Comparison of ENCODE assay signal across 26 cellular contexts in the genomic region with DNA sequence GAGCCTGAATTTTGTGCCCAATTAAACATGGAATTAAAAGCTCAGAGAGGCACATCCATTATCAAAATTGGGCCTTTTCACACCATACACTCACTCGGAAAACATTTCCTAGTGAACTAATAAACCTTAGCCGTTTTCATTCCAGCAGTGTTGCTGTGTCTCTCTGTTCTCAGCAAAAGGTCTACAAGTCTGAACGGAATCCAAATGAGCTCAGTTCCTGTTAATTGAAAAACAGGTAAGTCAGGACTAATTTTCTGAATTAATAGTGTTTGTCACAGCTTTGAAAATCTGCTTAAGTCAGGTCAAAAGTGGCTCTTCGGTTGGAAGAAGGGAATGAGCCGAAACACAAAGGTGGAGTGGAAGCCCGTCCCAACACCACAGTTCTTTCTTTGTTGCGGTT.
A peak's percentile ranks its signal among the peaks of the same experiment; 100 is the strongest.
DNase-seq lines count a peak whose midpoint lies in the region; ATAC-seq, FAIRE-seq and TF ChIP-seq lines count a peak whose summit lies in the region.
"Had no signal": no experiment of that assay in that cellular context is flagged by ENCODE, and none has a peak within 500 bp of the region (broad histone marks: within the 10 kb centered on the region; RNA-seq: fewer than 3 reads in every experiment).

No MANE protein-coding gene starts in this region.

- no peak overlapping the region for H3K9ac ChIP-seq in endodermal cell (ENCODE audit: extremely low read depth, low read length, poor library complexity, severe bottlenecking)
- H3K9ac ChIP-seq: BLaER1 had no signal

- no peaks in the 10 kb centered on the region for H3K27me3 ChIP-seq in bronchial epithelial cell (ENCODE audit: control insufficient read depth, insufficient read depth, low read length)
- H3K27me3 ChIP-seq in endodermal cell (ENCODE audit: control insufficient read depth, insufficient read depth, low read length, poor library complexity, severe bottlenecking) = peaks cover 38% of the 10 kb centered on the region
- H3K27me3 ChIP-seq: BLaER1 had no signal

- no peak for ATAC-seq in GM21576 (IDR thresholded peaks at IDR 0.05; ENCODE audit: unreplicated experiment)
- ATAC-seq: GM12878 had no signal

- no peaks in the 10 kb centered on the region for H3K36me3 Mint-ChIP-seq in endodermal cell (ENCODE audit: low read depth)
- H3K36me3 Mint-ChIP-seq: CD14-positive monocyte; CD4-positive, alpha-beta memory T cell; CD4-positive, CD25-positive, alpha-beta regulatory T cell; CD8-positive, alpha-beta memory T cell had no signal

- no peaks in the 10 kb centered on the region for H3K9me3 ChIP-seq in endodermal cell (ENCODE audit: control insufficient read depth, low read length)
- H3K9me3 ChIP-seq: BE2C, BLaER1 had no signal

- H3K4me1 Mint-ChIP-seq in endodermal cell = no peaks in the 10 kb centered on the region
- H3K4me1 Mint-ChIP-seq: CD14-positive monocyte; CD4-positive, alpha-beta memory T cell; CD4-positive, CD25-positive, alpha-beta regulatory T cell; CD8-positive, alpha-beta memory T cell had no signal

- H3K27me3 Mint-ChIP-seq in endodermal cell (ENCODE audit: insufficient read depth) = peaks cover 16% of the 10 kb centered on the region

- H3K4me3 ChIP-seq in bronchial epithelial cell (ENCODE audit: low read depth, low read length) (no peak overlapping the region), epithelial cell of esophagus (ENCODE audit: low read length) (no peak overlapping the region), endodermal cell (ENCODE audit: low read length) (no peak overlapping the region)
- H3K4me3 ChIP-seq: BLaER1, GM12878 had no signal

- no peak overlapping the region for H3K4me3 Mint-ChIP-seq in endodermal cell
- H3K4me3 Mint-ChIP-seq: CD14-positive monocyte; CD4-positive, alpha-beta memory T cell; CD4-positive, CD25-positive, alpha-beta regulatory T cell; CD8-positive, alpha-beta memory T cell had no signal

- H3K36me3 ChIP-seq in bronchial epithelial cell (ENCODE audit: control insufficient read depth, insufficient read depth, low read length) (no peaks in the 10 kb centered on the region), endodermal cell (ENCODE audit: control insufficient read depth, insufficient read depth, low read length) (no peaks in the 10 kb centered on the region)
- H3K36me3 ChIP-seq: BE2C, BLaER1 had no signal

- H3K27ac ChIP-seq in endodermal cell (ENCODE audit: low read depth, low read length) = no peak overlapping the region
- H3K27ac ChIP-seq: BLaER1 had no signal

- FAIRE-seq in bronchial epithelial cell (lab: Jason Lieb, UNC) = no peak
- FAIRE-seq: A204.1, GM12878, GM12892, GM18507 had no signal

- 91 to 96% methylated on average over 3 to 7 of the region's 7 CpGs for WGBS in endodermal cell (ENCODE audit: insufficient coverage in 1 of 2, insufficient read length in 1 of 2), 2 experiments

- no peaks in the 10 kb centered on the region for H3K9me3 Mint-ChIP-seq in endodermal cell
- H3K9me3 Mint-ChIP-seq: CD4-positive, alpha-beta memory T cell had no signal

- no peaks in the 10 kb centered on the region for H3K4me1 ChIP-seq in endodermal cell (ENCODE audit: control insufficient read depth, insufficient read depth, low read length)
- H3K4me1 ChIP-seq: BE2C, BLaER1 had no signal

- TF ChIP-seq CTCF in bronchial epithelial cell (IDR thresholded peaks at IDR 0.05; ENCODE audit: insufficient read depth, low read length, severe bottlenecking) (no peak), epithelial cell of esophagus (IDR thresholded peaks at IDR 0.05; ENCODE audit: insufficient read depth, low read depth, low read length, missing control alignments) (no peak), endodermal cell (conservative IDR thresholded peaks at IDR 0.05) (no peak)

- no peak overlapping the region for H3K27ac Mint-ChIP-seq in endodermal cell
- H3K27ac Mint-ChIP-seq: CD14-positive monocyte; CD4-positive, alpha-beta memory T cell; CD4-positive, CD25-positive, alpha-beta regulatory T cell; CD8-positive, alpha-beta memory T cell had no signal

- peak; percentile 67 for DNase-seq in bronchial epithelial cell (ENCODE audit: low read depth)
- peak; percentile 50 for DNase-seq in epithelial cell of esophagus (ENCODE audit: low read depth)
- DNase-seq in NCI-H226 = no peak
- no peak for DNase-seq in endodermal cell
- DNase-seq: 8988T; ACHN; BE2C; C1 segment of cervical spinal cord; CD4-positive, alpha-beta memory T cell; CD4-positive, CD25-positive, alpha-beta regulatory T cell; CD8-positive, alpha-beta memory T cell; COR-L47; DMS 273 treated with DMSO at 0.1 percent for 48 hours; DMS153; DMS53; DMS79; DND-41; EL; GDM1 had no signal

Comparison
In these comparisons a context has a peak if more than half of its experiments do, and no peak if none do; other contexts are left out.
1. DNase-seq: peak in bronchial epithelial cell (single experiment) and epithelial cell of esophagus (single experiment); none in NCI-H226 (single experiment) and endodermal cell (single experiment).